In the genomic region with DNA sequence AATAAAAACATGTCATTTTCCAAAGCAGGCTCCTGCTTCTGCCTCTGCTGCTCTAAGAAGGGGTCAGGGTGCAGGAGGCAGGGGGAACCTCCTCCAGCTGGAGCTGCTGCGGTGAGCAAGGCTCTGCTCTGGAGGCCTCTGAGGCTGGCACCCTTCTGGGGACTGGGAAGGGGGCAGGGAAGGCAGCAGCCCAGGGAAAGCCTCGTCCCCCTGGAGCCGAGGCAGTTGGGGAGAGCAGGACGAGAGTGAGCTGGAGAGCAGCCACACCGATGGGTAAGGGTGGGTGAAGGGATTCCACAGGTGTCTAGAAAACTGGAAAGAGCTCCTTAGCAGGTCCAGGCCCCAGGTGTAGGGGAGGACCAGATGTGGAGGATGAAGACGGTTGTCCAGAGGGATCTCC, we compare ENCODE assay signal across 6 cellular contexts. TPM values are rescaled to one million over a fixed set of nuclear protein-coding genes. Genes with fewer than 3 reads are reported as not detected.
"Had no signal": no experiment of that assay in that cellular context is flagged by ENCODE, and none has a peak within 500 bp of the region (broad histone marks: within the 10 kb centered on the region; RNA-seq: fewer than 3 reads in every experiment).

No MANE protein-coding gene starts in this region.

- ATAC-seq: GM23338 had no signal

- DNase-seq: H9, HCEC 1CT, IMR-90 had no signal

- H3K4me3 ChIP-seq: GM23338 had no signal

- H3K4me3 Mint-ChIP-seq: GM23338, H9 had no signal

- H3K27ac Mint-ChIP-seq: GM23338, H9 had no signal

- H3K4me1 Mint-ChIP-seq: GM23338, H9 had no signal

- H3K9me3 Mint-ChIP-seq: GM23338 had no signal

RNA-seq across cellular contexts. Expression of a gene that starts 2.0 kb away (rescaled TPM):
- total RNA-seq: H1, H9, HT-29 had no signal
- polyA plus RNA-seq: GM23338, H1 had no signal

RNA-seq across cellular contexts. Expression of a gene that starts 36.3 kb away (rescaled TPM):
- total RNA-seq: GM23338, H1, H9, HT-29, IMR-90 had no signal
- polyA plus RNA-seq: GM23338, H1, IMR-90 had no signal
